In genomic region chr18:69790649-69791048, GRCh38 we compare ENCODE assay signal across 33 cellular contexts.
"Had no signal": no experiment of that assay in that cellular context is flagged by ENCODE, and none has a peak within 500 bp of the region (broad histone marks: within the 10 kb centered on the region; RNA-seq: fewer than 3 reads in every experiment).

No MANE protein-coding gene starts in this region.

- H3K9me3 ChIP-seq: adrenal gland, ascending aorta, body of pancreas had no signal

- H3K27me3 ChIP-seq: adrenal gland, ascending aorta, body of pancreas, brain microvascular endothelial cell, breast epithelium, cardiac muscle cell had no signal

- H3K27ac ChIP-seq: adrenal gland, ascending aorta, body of pancreas, brain microvascular endothelial cell, breast epithelium, cardiac muscle cell had no signal

- H3K36me3 ChIP-seq: adrenal gland, ascending aorta, brain microvascular endothelial cell, breast epithelium, cardiac muscle cell had no signal

- FAIRE-seq: astrocyte had no signal

- H3K4me3 ChIP-seq: adrenal gland, ascending aorta, body of pancreas, breast epithelium, cardiac muscle cell had no signal

- DNase-seq: activated effector memory CD4-positive, alpha-beta T cell treated with anti-CD3 and anti-CD28 coated beads, Interleukin-2, amount 50 U/mL, for 16 hours; activated effector memory CD4-positive, alpha-beta T cell treated with Interleukin-2 at 50 U/mL for 16 hours; activated gamma-delta T cell; activated gamma-delta T cell treated with Interleukin-2 at 50 U/mL for 16 hours; activated naive CD4-positive, alpha-beta T cell; activated naive CD4-positive, alpha-beta T cell treated with anti-CD3 and anti-CD28 coated beads for 36 hours; activated naive CD4-positive, alpha-beta T cell treated with anti-CD3 and anti-CD28 coated beads, Interleukin-2, amount 10 ng/mL, durations not matched to agents 7 days and 5 days; activated naive CD4-positive, alpha-beta T cell treated with anti-CD3 and anti-CD28 coated beads, Interleukin-2, amount 50 U/mL, for 16 hours; activated naive CD4-positive, alpha-beta T cell treated with Interleukin-2 at 50 U/mL for 16 hours; activated naive CD8-positive, alpha-beta T cell treated with anti-CD3 and anti-CD28 coated beads for 36 hours; activated naive CD8-positive, alpha-beta T cell treated with anti-CD3 and anti-CD28 coated beads, Interleukin-2, amount 10 ng/mL, durations not matched to agents 7 days and 5 days; activated naive CD8-positive, alpha-beta T cell treated with anti-CD3 and anti-CD28 coated beads, Interleukin-2, amount 50 U/mL, for 24 hours; activated T-cell treated with anti-CD3 and anti-CD28 coated beads, Interleukin-2, amount 50 U/mL, for 1 hour; activated T-cell treated with anti-CD3 and anti-CD28 coated beads, Interleukin-2, amount 50 U/mL, for 24 hours; activated T-cell treated with anti-CD3 and anti-CD28 coated beads, Interleukin-2, amount 50 U/mL, for 4 hours; activated T-cell treated with anti-CD3 and anti-CD28 coated beads, Interleukin-2, amount 50 U/mL, for 48 hours; activated T-cell treated with anti-CD3 and anti-CD28 coated beads, Interleukin-2, amount 50 U/mL, for 72 hours; adrenal gland; amniotic stem cell; amygdala; anterior cingulate cortex; aorta; body of pancreas; brain microvascular endothelial cell; caudate nucleus; central memory CD4-positive, alpha-beta T cell; cerebellar nuclear complex had no signal

- ATAC-seq: activated naive CD4-positive, alpha-beta T cell treated with anti-CD3 and anti-CD28 coated beads, Interleukin-2, amount 50 U/mL, for 72 hours; activated naive CD8-positive, alpha-beta T cell treated with anti-CD3 and anti-CD28 coated beads, Interleukin-2, amount 50 U/mL, for 24 hours; activated T-cell treated with anti-CD3 and anti-CD28 coated beads, Interleukin-2, amount 50 U/mL, for 4 hours; activated T-cell treated with anti-CD3 and anti-CD28 coated beads, Interleukin-2, amount 50 U/mL, for 72 hours; activated T-helper 17 cell treated with anti-CD3 and anti-CD28 coated beads, Interleukin-2, amount 50 U/mL, for 72 hours; body of pancreas had no signal

- H3K4me1 ChIP-seq: adrenal gland, ascending aorta, body of pancreas, breast epithelium had no signal
